In the genomic region with DNA sequence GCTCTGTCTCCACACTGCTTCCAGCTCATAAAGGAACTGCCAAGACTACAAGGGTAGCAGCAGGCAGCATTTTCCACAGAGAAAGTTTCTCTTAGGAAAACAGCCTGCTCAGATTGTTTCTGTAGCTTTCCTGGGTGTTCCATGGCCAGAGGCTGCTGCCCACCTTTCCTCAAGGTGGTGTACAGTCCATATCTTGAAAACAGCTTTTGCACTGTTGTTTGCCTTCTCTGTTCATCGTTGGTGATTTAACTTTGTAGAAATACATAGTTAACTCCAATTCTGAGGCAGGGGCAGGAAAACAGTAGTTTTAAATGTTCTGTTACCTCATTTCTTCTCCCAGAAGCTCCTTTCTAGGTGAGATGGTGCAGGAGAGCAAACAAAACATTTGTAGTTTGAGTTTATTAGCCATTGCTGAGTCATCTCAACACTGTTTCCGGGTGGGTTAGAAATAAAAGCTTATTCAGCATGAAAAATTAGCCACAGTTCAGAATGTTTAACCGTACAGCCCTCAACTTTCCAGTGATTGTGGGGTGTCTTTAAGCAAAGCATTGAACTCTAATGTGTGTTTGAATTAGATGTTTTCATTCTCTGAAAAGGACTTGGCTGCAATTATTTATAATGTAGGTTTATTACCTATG, we compare ENCODE assay signal across 8 cellular contexts. TPM values are rescaled to one million over a fixed set of nuclear protein-coding genes. Genes with fewer than 3 reads are reported as not detected.
DNase-seq lines count a peak whose midpoint lies in the region; ATAC-seq and TF ChIP-seq lines count a peak whose summit lies in the region.

No MANE protein-coding gene starts in this region.

- no peak overlapping the region for H4K5ac ChIP-seq in IMR-90 (ENCODE audit: low read depth, low read length)

- H3K27me3 ChIP-seq in IMR-90 (ENCODE audit: control insufficient read depth, insufficient read depth, low read length) (no peaks in the 10 kb centered on the region), gastrocnemius medialis (no peaks in the 10 kb centered on the region), BE2C (no peaks in the 10 kb centered on the region)

- no peak overlapping the region for H3K4me3 Mint-ChIP-seq in activated T-helper 1 cell treated with anti-CD3 and anti-CD28 coated beads, Interleukin-12 subunit alpha, Interleukin-12 subunit beta, Interleukin-2, Interleukin-4 antibody, amounts not matched to agents 30 ng/mL and 10 ng/mL and 1 ng/mL, durations not matched to agents 14 hours and 24 hours and 36 hours

- peaks cover 12% of the 10 kb centered on the region for H3K9me1 ChIP-seq in IMR-90 (ENCODE audit: insufficient read depth, low read length)

- in situ Hi-C loops in IMR-90 (cut with MboI; ENCODE audit: low sequenced_read_pairs): no loop called here
- in situ Hi-C loops in gastrocnemius medialis (cut with MboI; ENCODE audit: low sequenced_read_pairs in 4 of 4): no loop called here

- H3K27ac Mint-ChIP-seq in activated T-helper 1 cell treated with anti-CD3 and anti-CD28 coated beads, Interleukin-12 subunit alpha, Interleukin-12 subunit beta, Interleukin-2, Interleukin-4 antibody, amounts not matched to agents 30 ng/mL and 10 ng/mL and 1 ng/mL, durations not matched to agents 14 hours and 24 hours and 36 hours: peak overlapping the region; percentile 49

- no peaks in the 10 kb centered on the region for H3K9me3 Mint-ChIP-seq in activated T-helper 1 cell treated with anti-CD3 and anti-CD28 coated beads, Interleukin-12 subunit alpha, Interleukin-12 subunit beta, Interleukin-2, Interleukin-4 antibody, amounts not matched to agents 30 ng/mL and 10 ng/mL and 1 ng/mL, durations not matched to agents 14 hours and 24 hours and 36 hours

- no peak overlapping the region for H3K4me3 ChIP-seq in IMR-90 (ENCODE audit: insufficient read depth, low read depth, low read length)
- no peak overlapping the region for H3K4me3 ChIP-seq in gastrocnemius medialis
- H3K4me3 ChIP-seq in BE2C (ENCODE audit: low read depth, low read length): no peak overlapping the region

- dilution Hi-C loops in IMR-90 (cut with HindIII; ENCODE audit: low sequenced_read_pairs, unreplicated experiment): no loop called here

- no peak overlapping the region for H2AFZ ChIP-seq in IMR-90 (replicated peaks; ENCODE audit: low read length, poor library complexity)

- no peak overlapping the region for H2BK15ac ChIP-seq in IMR-90 (ENCODE audit: low read depth, low read length)

- CTCF ChIA-PET in IMR-90 (lab: Yijun Ruan, JAX): no interaction called here

- H3K36me3 ChIP-seq in IMR-90 (ENCODE audit: control insufficient read depth, insufficient read depth, low read length) (peaks cover 22% of the 10 kb centered on the region), gastrocnemius medialis (peaks cover 0 to 57% of the 10 kb centered on the region in 2 donors), BE2C (peaks cover 45% of the 10 kb centered on the region)

- peaks cover 2% of the 10 kb centered on the region for H3K4me1 ChIP-seq in IMR-90 (ENCODE audit: control insufficient read depth, insufficient read depth, low read length)
- H3K4me1 ChIP-seq in gastrocnemius medialis: no peaks in the 10 kb centered on the region
- H3K4me1 ChIP-seq in BE2C: no peaks in the 10 kb centered on the region

- POLR2A ChIA-PET in IMR-90 (lab: Charles Lee; ENCODE audit: unreplicated experiment): interaction anchor here (0.5 kb wide), 1 partner anchor 18 kb away, joined by 3 read pairs; no protein-coding TSS in a partner anchor

- TF ChIP-seq CTCF in IMR-90 (conservative IDR thresholded peaks at IDR 0.05; ENCODE audit: low read depth, low read length): no peak
- TF ChIP-seq CTCF in gastrocnemius medialis (IDR thresholded peaks at IDR 0.05 in 4 of 5, conservative IDR thresholded peaks at IDR 0.05 in 1 of 5): no peak
- no peak for TF ChIP-seq CTCF in BE2C (IDR thresholded peaks at IDR 0.05; ENCODE audit: low read depth, low read length)

- no peak for TF ChIP-seq RAD21 in IMR-90 (IDR thresholded peaks at IDR 0.05; ENCODE audit: low read length)

- no peak for TF ChIP-seq POLR2A in IMR-90 (IDR thresholded peaks at IDR 0.05; ENCODE audit: low read depth, low read length)
- no peak for TF ChIP-seq POLR2A in gastrocnemius medialis (IDR thresholded peaks at IDR 0.05)

- intact Hi-C loops in IMR-90 (cut with micrococcal nuclease): no loop called here
- intact Hi-C loops in activated T-helper 1 cell treated with anti-CD3 and anti-CD28 coated beads, Interleukin-12 subunit alpha, Interleukin-12 subunit beta, Interleukin-2, Interleukin-4 antibody, amounts not matched to agents 30 ng/mL and 10 ng/mL and 1 ng/mL, durations not matched to agents 14 hours and 24 hours and 36 hours (cut with micrococcal nuclease): no loop called here
- intact Hi-C loops in gastrocnemius medialis (cut with DNase I; ENCODE audit: low total_unique reads): no loop called here

- peaks cover 26% of the 10 kb centered on the region for H3K36me3 Mint-ChIP-seq in activated T-helper 1 cell treated with anti-CD3 and anti-CD28 coated beads, Interleukin-12 subunit alpha, Interleukin-12 subunit beta, Interleukin-2, Interleukin-4 antibody, amounts not matched to agents 30 ng/mL and 10 ng/mL and 1 ng/mL, durations not matched to agents 14 hours and 24 hours and 36 hours (ENCODE audit: low read depth)

- no peaks in the 10 kb centered on the region for H3K27me3 Mint-ChIP-seq in activated T-helper 1 cell treated with anti-CD3 and anti-CD28 coated beads, Interleukin-12 subunit alpha, Interleukin-12 subunit beta, Interleukin-2, Interleukin-4 antibody, amounts not matched to agents 30 ng/mL and 10 ng/mL and 1 ng/mL, durations not matched to agents 14 hours and 24 hours and 36 hours (ENCODE audit: insufficient read depth)

- H2AK5ac ChIP-seq in IMR-90 (ENCODE audit: low read depth, low read length): no peak overlapping the region; the same call in 1 of the 2 replicates

- H3K18ac ChIP-seq in IMR-90 (ENCODE audit: low read depth, low read length): no peak overlapping the region; the same call in 1 of the 2 replicates

- no peak overlapping the region for H3K23ac ChIP-seq in IMR-90 (ENCODE audit: low read depth, low read length)

- no peak overlapping the region for H2BK20ac ChIP-seq in IMR-90 (ENCODE audit: low read depth, low read length)

- no TSS peak for BruUV-seq in IMR-90 (replicated peaks; lab: Mats Ljungman, UMichigan)

- no peak overlapping the region for H4K91ac ChIP-seq in IMR-90 (ENCODE audit: insufficient read depth, low read depth, low read length)

- peaks cover 24% of the 10 kb centered on the region for H3K4me1 Mint-ChIP-seq in activated T-helper 1 cell treated with anti-CD3 and anti-CD28 coated beads, Interleukin-12 subunit alpha, Interleukin-12 subunit beta, Interleukin-2, Interleukin-4 antibody, amounts not matched to agents 30 ng/mL and 10 ng/mL and 1 ng/mL, durations not matched to agents 14 hours and 24 hours and 36 hours (ENCODE audit: low read depth)

- ATAC-seq in IMR-90 (ENCODE audit: low read depth) (peak; percentile 72), gastrocnemius medialis (no peak), GM19324 (IDR thresholded peaks at IDR 0.05; ENCODE audit: low FRiP score, unreplicated experiment) (no peak)

- H4K8ac ChIP-seq in IMR-90 (ENCODE audit: low read depth in 2 of 2, low read length in 2 of 2): no peak overlapping the region; a peak in 1 of 4 replicates

- no peak overlapping the region for H3K4me2 ChIP-seq in IMR-90 (ENCODE audit: low read depth, low read length)

- H2BK5ac ChIP-seq in IMR-90 (ENCODE audit: low read depth, low read length, poor library complexity, severe bottlenecking): no peak overlapping the region

- peaks cover 10 to 28% of the 10 kb centered on the region in 2 experiments; a peak in 3 of 4 replicates for H3K79me1 ChIP-seq in IMR-90 (ENCODE audit: low read depth in 1 of 2, low read length in 2 of 2)

- H4K20me1 ChIP-seq in IMR-90 (ENCODE audit: insufficient read depth, low read length): 0 out of 2 replicates have a peak, but pooled peaks cover 5% of the 10 kb centered on the region

- WGBS in IMR-90 (ENCODE audit: extremely low coverage in 2 of 2, insufficient read length in 1 of 2), 2 experiments: no CpG with 5 or more reads among the region's 3 CpGs

- H3K9me3 ChIP-seq in IMR-90 (ENCODE audit: control insufficient read depth, insufficient read depth, low read length) (no peaks in the 10 kb centered on the region), gastrocnemius medialis (no peaks in the 10 kb centered on the region), BE2C (no peaks in the 10 kb centered on the region)

- H2AK9ac ChIP-seq in IMR-90 (replicated peaks; ENCODE audit: low read depth, low read length, poor library complexity): no peak overlapping the region

- H2BK120ac ChIP-seq in IMR-90 (ENCODE audit: low read depth, low read length): peak overlapping the region; percentile 22; the same call in 1 of the 2 replicates

- H3K14ac ChIP-seq in IMR-90 (replicated peaks; ENCODE audit: low read depth, low read length): no peak overlapping the region

- H3K27ac ChIP-seq in IMR-90 (ENCODE audit: insufficient read depth, low read length) (0 out of 2 replicates have a peak overlapping the region, but pooled peaks have one; percentile 3), gastrocnemius medialis (no peak overlapping the region)

- H3K56ac ChIP-seq in IMR-90 (ENCODE audit: extremely low read depth, insufficient read depth, low read length): no peak overlapping the region

- 0 out of 2 replicates have a peak overlapping the region, but pooled peaks have one; percentile 3 for H3K4ac ChIP-seq in IMR-90 (ENCODE audit: low read depth, low read length)

- no peak overlapping the region for H3K9ac ChIP-seq in IMR-90 (ENCODE audit: low read depth, low read length)

- DNase-seq in DMS153 treated with DMSO at 0.1 percent for 48 hours (lab: John Stamatoyannopoulos, UW; ENCODE audit: unreplicated experiment) (peak; percentile 42), IMR-90 (peak; percentile 40), lung microvascular endothelial cell (ENCODE audit: low read depth in 2 of 2) (peak; percentile 49 to 52), NCI-H524 (lab: John Stamatoyannopoulos, UW) (no peak), gastrocnemius medialis (no peak), BE2C (no peak)
- DNase-seq in activated T-helper 1 cell treated with anti-CD3 and anti-CD28 coated beads, Interleukin-12 subunit alpha, Interleukin-12 subunit beta, Interleukin-2, Interleukin-4 antibody, amounts not matched to agents 30 ng/mL and 10 ng/mL and 1 ng/mL, durations not matched to agents 14 hours and 24 hours and 36 hours (ENCODE audit: low spot score): no peak

TF ChIP-seq in IMR-90, 13 proteins besides CTCF, POLR2A, EP300 and RAD21 (continues in another document):
- TF ChIP-seq RCOR1 (IDR thresholded peaks at IDR 0.05; ENCODE audit: insufficient replicate concordance, low read length): no peak

RNA-seq across cellular contexts. Expression of a gene that starts 41.7 kb away (rescaled TPM):
- total RNA-seq in IMR-90 (2012; rRNA removed) (17.9 and 19.4 TPM in 2 replicates), lung microvascular endothelial cell (18.1 and 29.8 TPM in 2 replicates), gastrocnemius medialis (10 to 100 TPM in 2 of 4 donors, 1 to 10 TPM in 2; 6.3 to 15.5 (median 11.8) TPM)
- 22.7 and 24.3 TPM in 2 replicates for polyA plus RNA-seq in IMR-90 (2012; rRNA removed)
- polyA plus RNA-seq in IMR-90 (2012; cell fraction: cytosol; rRNA removed): 10.6 and 14.5 TPM in 2 replicates
- polyA plus RNA-seq in IMR-90 (2012; cell fraction: nucleus; rRNA removed; ENCODE audit: low replicate concordance): 83.5 and 90.7 TPM in 2 replicates
- 33.5 and 33.6 TPM in 2 replicates for total RNA-seq in activated T-helper 1 cell treated with anti-CD3 and anti-CD28 coated beads, Interleukin-12 subunit alpha, Interleukin-12 subunit beta, Interleukin-2, Interleukin-4 antibody, amounts not matched to agents 30 ng/mL and 10 ng/mL and 1 ng/mL, durations not matched to agents 14 hours and 24 hours and 36 hours
- 15.9 TPM for polyA plus RNA-seq in BE2C (2012; ENCODE audit: insufficient read depth, insufficient read length, low read depth)

Comparison
In these comparisons a context has a peak if more than half of its experiments do, and no peak if none do; other contexts are left out.
1. DNase-seq: peak in DMS153 treated with DMSO at 0.1 percent for 48 hours (single experiment), IMR-90 (single experiment) and lung microvascular endothelial cell (2 of 2); none in activated T-helper 1 cell treated with anti-CD3 and anti-CD28 coated beads, Interleukin-12 subunit alpha, Interleukin-12 subunit beta, Interleukin-2, Interleukin-4 antibody, amounts not matched to agents 30 ng/mL and 10 ng/mL and 1 ng/mL, durations not matched to agents 14 hours and 24 hours and 36 hours (single experiment), NCI-H524 (0 of 2), gastrocnemius medialis (0 of 2) and BE2C (single experiment).